8 cellular contexts compared by ENCODE assay signal in genomic region chr15:57732526-57733331, GRCh38. TPM values are rescaled to one million over a fixed set of nuclear protein-coding genes. Genes with fewer than 3 reads are reported as not detected.
A peak's percentile ranks its signal among the peaks of the same experiment; 100 is the strongest.
DNase-seq lines count a peak whose midpoint lies in the region; ATAC-seq and TF ChIP-seq lines count a peak whose summit lies in the region.

No MANE protein-coding gene starts in this region.

- H3K9me3 ChIP-seq in CD8-positive, alpha-beta memory T cell (ENCODE audit: low read length): no peaks in the 10 kb centered on the region
- H3K9me3 ChIP-seq in HAP-1 (no peaks in the 10 kb centered on the region), right atrium auricular region (no peaks in the 10 kb centered on the region), smooth muscle cell (replicated peaks; ENCODE audit: low read depth) (no peaks in the 10 kb centered on the region)

- H3K36me3 ChIP-seq in CD8-positive, alpha-beta memory T cell (ENCODE audit: insufficient read depth, low read length): no peaks in the 10 kb centered on the region
- no peaks in the 10 kb centered on the region for H3K36me3 ChIP-seq in HAP-1 (replicated peaks)
- no peaks in the 10 kb centered on the region for H3K36me3 ChIP-seq in right atrium auricular region
- H3K36me3 ChIP-seq in smooth muscle cell (ENCODE audit: low read depth): no peaks in the 10 kb centered on the region

- H3K9me3 Mint-ChIP-seq in CD8-positive, alpha-beta memory T cell: no peaks in the 10 kb centered on the region
- H3K9me3 Mint-ChIP-seq in activated naive CD4-positive, alpha-beta T cell treated with anti-CD3 and anti-CD28 coated beads, Interleukin-2, amount 10 ng/mL, durations not matched to agents 7 days and 5 days: no peaks in the 10 kb centered on the region

- H3K27me3 ChIP-seq in CD8-positive, alpha-beta memory T cell (ENCODE audit: insufficient read depth, low read length, poor library complexity, severe bottlenecking): no peaks in the 10 kb centered on the region
- no peaks in the 10 kb centered on the region for H3K27me3 ChIP-seq in HAP-1 (ENCODE audit: low read depth)
- H3K27me3 ChIP-seq in right atrium auricular region: no peaks in the 10 kb centered on the region
- no peaks in the 10 kb centered on the region for H3K27me3 ChIP-seq in smooth muscle cell (ENCODE audit: low read depth)

- peak; percentile 5 to 51 (median 18) for DNase-seq in CD8-positive, alpha-beta memory T cell
- DNase-seq in HAP-1 (ENCODE audit: low spot score in 2 of 2): peak; percentile 31 to 79
- DNase-seq in RKO (ENCODE audit: low spot score): peak; percentile 53
- DNase-seq in activated naive CD4-positive, alpha-beta T cell treated with anti-CD3 and anti-CD28 coated beads, Interleukin-2, amount 10 ng/mL, durations not matched to agents 7 days and 5 days: peak; percentile 66
- peak; percentile 68 for DNase-seq in right atrium auricular region (ENCODE audit: low spot score)
- no peak for DNase-seq in smooth muscle cell (lab: John Stamatoyannopoulos, UW; ENCODE audit: unreplicated experiment)

- H3K4me3 Mint-ChIP-seq in CD8-positive, alpha-beta memory T cell: peak overlapping the region in 1 of 7 donors; percentile 41
- no peak overlapping the region for H3K4me3 Mint-ChIP-seq in activated naive CD4-positive, alpha-beta T cell treated with anti-CD3 and anti-CD28 coated beads, Interleukin-2, amount 10 ng/mL, durations not matched to agents 7 days and 5 days

- H2AFZ ChIP-seq in smooth muscle cell (ENCODE audit: low read depth): no peak overlapping the region

- ATAC-seq in GM21717 (IDR thresholded peaks at IDR 0.05; ENCODE audit: unreplicated experiment) (no peak), HG03139 (IDR thresholded peaks at IDR 0.05; ENCODE audit: unreplicated experiment) (no peak)

- POLR2A ChIA-PET in CD8-positive, alpha-beta memory T cell (lab: Charles Lee): no interaction called here

- TF ChIP-seq CTCF in right atrium auricular region (IDR thresholded peaks at IDR 0.05): peak; percentile 84 to 90
- peak; percentile 83 for TF ChIP-seq CTCF in smooth muscle cell (IDR thresholded peaks at IDR 0.05; ENCODE audit: borderline replicate concordance, insufficient read depth, poor library complexity, severe bottlenecking)

- H3K4me2 ChIP-seq in smooth muscle cell: no peak overlapping the region

- H3K36me3 Mint-ChIP-seq in CD8-positive, alpha-beta memory T cell: peaks cover 0 to 6% (median 0%) of the 10 kb centered on the region in 3 donors
- H3K36me3 Mint-ChIP-seq in activated naive CD4-positive, alpha-beta T cell treated with anti-CD3 and anti-CD28 coated beads, Interleukin-2, amount 10 ng/mL, durations not matched to agents 7 days and 5 days: no peaks in the 10 kb centered on the region

- no peaks in the 10 kb centered on the region for H3K27me3 Mint-ChIP-seq in CD8-positive, alpha-beta memory T cell
- no peaks in the 10 kb centered on the region for H3K27me3 Mint-ChIP-seq in activated naive CD4-positive, alpha-beta T cell treated with anti-CD3 and anti-CD28 coated beads, Interleukin-2, amount 10 ng/mL, durations not matched to agents 7 days and 5 days

- H3K27ac Mint-ChIP-seq in CD8-positive, alpha-beta memory T cell: peak overlapping the region in 1 of 8 donors; percentile 30
- no peak overlapping the region for H3K27ac Mint-ChIP-seq in activated naive CD4-positive, alpha-beta T cell treated with anti-CD3 and anti-CD28 coated beads, Interleukin-2, amount 10 ng/mL, durations not matched to agents 7 days and 5 days

- H3K4me1 ChIP-seq in CD8-positive, alpha-beta memory T cell (ENCODE audit: insufficient read depth, low read length): peaks cover 5% of the 10 kb centered on the region
- H3K4me1 ChIP-seq in HAP-1: no peaks in the 10 kb centered on the region
- H3K4me1 ChIP-seq in right atrium auricular region: peaks cover 0 to 8% of the 10 kb centered on the region in 2 donors
- H3K4me1 ChIP-seq in smooth muscle cell (ENCODE audit: low read depth): no peaks in the 10 kb centered on the region

- no peaks in the 10 kb centered on the region for H4K20me1 ChIP-seq in smooth muscle cell (ENCODE audit: low read depth)

- no peak overlapping the region for H3K27ac ChIP-seq in CD8-positive, alpha-beta memory T cell (ENCODE audit: low read depth, low read length)
- H3K27ac ChIP-seq in right atrium auricular region (no peak overlapping the region), smooth muscle cell (ENCODE audit: low read depth) (no peak overlapping the region)

- CTCF ChIA-PET in CD8-positive, alpha-beta memory T cell (lab: Charles Lee): interaction anchor here (0.7 to 1.9 kb wide), 10 partner anchors 8 to 26 kb away, joined by 3 to 7 read pairs (median 4); partner anchors contain the start of gene POLR2M
- CTCF ChIA-PET in activated naive CD4-positive, alpha-beta T cell treated with anti-CD3 and anti-CD28 coated beads, Interleukin-2, amount 10 ng/mL, durations not matched to agents 7 days and 5 days (lab: Charles Lee): interaction anchor here (0.5 to 2.6 kb wide), 20 partner anchors 7 to 1729 kb away, joined by 3 to 14 read pairs (median 4); no protein-coding TSS in a partner anchor

- H3K4me1 Mint-ChIP-seq in CD8-positive, alpha-beta memory T cell: peaks cover 5% of the 10 kb centered on the region in 3 donors
- peaks cover 7% of the 10 kb centered on the region for H3K4me1 Mint-ChIP-seq in activated naive CD4-positive, alpha-beta T cell treated with anti-CD3 and anti-CD28 coated beads, Interleukin-2, amount 10 ng/mL, durations not matched to agents 7 days and 5 days

- H3F3A ChIP-seq in smooth muscle cell (ENCODE audit: low read depth): no peaks in the 10 kb centered on the region

- no peak overlapping the region for H3K4me3 ChIP-seq in CD8-positive, alpha-beta memory T cell (ENCODE audit: low read length)
- H3K4me3 ChIP-seq in HAP-1 (no peak overlapping the region), right atrium auricular region (no peak overlapping the region), smooth muscle cell (no peak overlapping the region)

- H3K9ac ChIP-seq in smooth muscle cell (ENCODE audit: low read depth): no peak overlapping the region

- WGBS in smooth muscle cell (ENCODE audit: low lambda C conversion rate): 36% methylated on average over 12 of the region's 12 CpGs

- in situ Hi-C loops in HAP-1 (cut with MboI; ENCODE audit: low sequenced_read_pairs): loop anchor here (10.0 kb wide), 1 partner anchor 168 kb away; no protein-coding TSS in a partner anchor

- no peaks in the 10 kb centered on the region for H3K79me2 ChIP-seq in smooth muscle cell (ENCODE audit: low read depth)

RNA-seq across cellular contexts. Expression of gene POLR2M, which starts 26.2 kb away (rescaled TPM):
- 10 to 100 TPM; 57.9 to 72.3 TPM for total RNA-seq in CD8-positive, alpha-beta memory T cell
- polyA plus RNA-seq in CD8-positive, alpha-beta memory T cell: 51.2 TPM
- 10 to 100 TPM; 68.0 to 97.5 TPM for total RNA-seq in right atrium auricular region
- 49.8 and 387 TPM in 2 replicates for total RNA-seq in smooth muscle cell
- 19.8 and 23.9 TPM in 2 replicates for polyA plus RNA-seq in smooth muscle cell
